ENCODE assay signal across 9 cellular contexts in genomic region chr12:108693186-108693585, GRCh38. TPM values are rescaled to one million over a fixed set of nuclear protein-coding genes. Genes with fewer than 3 reads are reported as not detected.
DNase-seq lines count a peak whose midpoint lies in the region; ATAC-seq and TF ChIP-seq lines count a peak whose summit lies in the region.
"Had no signal": no experiment of that assay in that cellular context is flagged by ENCODE, and none has a peak within 500 bp of the region (broad histone marks: within the 10 kb centered on the region; RNA-seq: fewer than 3 reads in every experiment).

No MANE protein-coding gene starts in this region.

- DNase-seq in activated CD4-positive, alpha-beta T cell treated with anti-CD3 and anti-CD28 coated beads for 36 hours, result no peak
- DNase-seq in activated CD4-positive, alpha-beta T cell treated with anti-CD3 and anti-CD28 coated beads for 1 hour, result no peak
- no peak for DNase-seq in activated CD4-positive, alpha-beta memory T cell treated with anti-CD3 and anti-CD28 coated beads, Interleukin-2, amount 10 ng/mL, durations not matched to agents 7 days and 5 days
- DNase-seq in left lung (no peak), NCI-H510A (lab: John Stamatoyannopoulos, UW) (no peak), HuH-7 (ENCODE audit: low spot score) (no peak), GM10248 (ENCODE audit: extremely low spot score) (no peak)
- DNase-seq: activated CD4-positive, CD25-positive, alpha-beta regulatory T cell treated with anti-CD3 and anti-CD28 coated beads, Interleukin-2, amount 50 U/mL, for 72 hours had no signal

- H3K4me3 Mint-ChIP-seq in activated CD4-positive, alpha-beta T cell treated with anti-CD3 and anti-CD28 coated beads for 36 hours, result no peak overlapping the region
- H3K4me3 Mint-ChIP-seq in activated CD4-positive, alpha-beta memory T cell treated with anti-CD3 and anti-CD28 coated beads, Interleukin-2, amount 10 ng/mL, durations not matched to agents 7 days and 5 days, result peak overlapping the region; percentile 53

- intact Hi-C loops in activated CD4-positive, alpha-beta T cell treated with anti-CD3 and anti-CD28 coated beads for 36 hours (cut with DNase I, micrococcal nuclease), result loop anchor here (5.0 to 10.0 kb wide), 3 partner anchors 46 to 1368 kb away; partner anchors contain the start of genes ISCU (in 1 of the 2) and SART3 (in 1 of the 2)
- intact Hi-C loops in left lung (cut with DNase I), result no loop called here

- TF ChIP-seq CTCF in left lung (IDR thresholded peaks at IDR 0.05) (no peak), GM10248 (IDR thresholded peaks at IDR 0.05; ENCODE audit: control extremely low read depth, extremely low read depth, low read depth, missing control alignments) (no peak)

- CTCF ChIA-PET in activated CD4-positive, alpha-beta T cell treated with anti-CD3 and anti-CD28 coated beads for 36 hours (lab: Charles Lee), result interaction anchor here (1.2 to 4.3 kb wide), 4 partner anchors 9 to 75 kb away, joined by 3 to 24 read pairs (median 14); no protein-coding TSS in a partner anchor
- CTCF ChIA-PET in activated CD4-positive, alpha-beta memory T cell treated with anti-CD3 and anti-CD28 coated beads, Interleukin-2, amount 10 ng/mL, durations not matched to agents 7 days and 5 days (lab: Charles Lee), result interaction anchor here (0.7 to 1.3 kb wide), 2 partner anchors 29 to 110 kb away, joined by 3 read pairs; no protein-coding TSS in a partner anchor
- CTCF ChIA-PET in GM10248 (lab: Yijun Ruan, JAX), result interaction anchor here (1.2 to 13.6 kb wide), 6 partner anchors 7 to 27 kb away, joined by 3 to 145 read pairs (median 10); no protein-coding TSS in a partner anchor

- peaks cover 86% of the 10 kb centered on the region for H3K4me1 Mint-ChIP-seq in activated CD4-positive, alpha-beta T cell treated with anti-CD3 and anti-CD28 coated beads for 36 hours
- H3K4me1 Mint-ChIP-seq in activated CD4-positive, alpha-beta memory T cell treated with anti-CD3 and anti-CD28 coated beads, Interleukin-2, amount 10 ng/mL, durations not matched to agents 7 days and 5 days, result peaks cover 74% of the 10 kb centered on the region

- no peak overlapping the region for H3K4me3 ChIP-seq in left lung
- no peak overlapping the region for H3K4me3 ChIP-seq in stomach smooth muscle (ENCODE audit: low read length in 2 of 2)

- no peaks in the 10 kb centered on the region for H3K27me3 Mint-ChIP-seq in activated CD4-positive, alpha-beta T cell treated with anti-CD3 and anti-CD28 coated beads for 36 hours
- H3K27me3 Mint-ChIP-seq in activated CD4-positive, alpha-beta memory T cell treated with anti-CD3 and anti-CD28 coated beads, Interleukin-2, amount 10 ng/mL, durations not matched to agents 7 days and 5 days, result no peaks in the 10 kb centered on the region

- peaks cover 5% of the 10 kb centered on the region for H3K9me3 Mint-ChIP-seq in activated CD4-positive, alpha-beta T cell treated with anti-CD3 and anti-CD28 coated beads for 36 hours (ENCODE audit: low read depth)
- no peaks in the 10 kb centered on the region for H3K9me3 Mint-ChIP-seq in activated CD4-positive, alpha-beta memory T cell treated with anti-CD3 and anti-CD28 coated beads, Interleukin-2, amount 10 ng/mL, durations not matched to agents 7 days and 5 days

- peak overlapping the region; percentile 2 to 39 for H3K9ac ChIP-seq in stomach smooth muscle (ENCODE audit: low read length in 2 of 2)

- no peak for ATAC-seq in activated CD4-positive, alpha-beta T cell treated with anti-CD3 and anti-CD28 coated beads for 36 hours
- no peak for ATAC-seq in left lung

- peak overlapping the region; percentile 34 for H3K27ac Mint-ChIP-seq in activated CD4-positive, alpha-beta T cell treated with anti-CD3 and anti-CD28 coated beads for 36 hours
- peak overlapping the region; percentile 89 for H3K27ac Mint-ChIP-seq in activated CD4-positive, alpha-beta memory T cell treated with anti-CD3 and anti-CD28 coated beads, Interleukin-2, amount 10 ng/mL, durations not matched to agents 7 days and 5 days

- POLR2A ChIA-PET in activated CD4-positive, alpha-beta T cell treated with anti-CD3 and anti-CD28 coated beads for 36 hours (lab: Charles Lee), result interaction anchor here (0.7 kb wide), 1 partner anchor 120 kb away, joined by 3 read pairs; no protein-coding TSS in a partner anchor
- POLR2A ChIA-PET in activated CD4-positive, alpha-beta memory T cell treated with anti-CD3 and anti-CD28 coated beads, Interleukin-2, amount 10 ng/mL, durations not matched to agents 7 days and 5 days (lab: Charles Lee), result interaction anchor here (1.5 to 5.4 kb wide), 2 partner anchors 59 to 66 kb away, joined by 4 to 46 read pairs; partner anchors contain the start of gene SELPLG
- POLR2A ChIA-PET in GM10248 (lab: Yijun Ruan, JAX), result interaction anchor here (0.6 kb wide), 1 partner anchor 115 kb away, joined by 3 read pairs; no protein-coding TSS in a partner anchor

- H3K36me3 ChIP-seq in left lung (peaks cover 0 to 12% of the 10 kb centered on the region in 2 donors), stomach smooth muscle (ENCODE audit: control insufficient read depth in 2 of 2, insufficient read depth in 2 of 2, low read length in 2 of 2) (peaks cover 0 to 4% of the 10 kb centered on the region in 2 donors)

- H3K36me3 Mint-ChIP-seq in activated CD4-positive, alpha-beta T cell treated with anti-CD3 and anti-CD28 coated beads for 36 hours (ENCODE audit: low read depth), result peaks cover 17% of the 10 kb centered on the region
- no peaks in the 10 kb centered on the region for H3K36me3 Mint-ChIP-seq in activated CD4-positive, alpha-beta memory T cell treated with anti-CD3 and anti-CD28 coated beads, Interleukin-2, amount 10 ng/mL, durations not matched to agents 7 days and 5 days (ENCODE audit: low read depth)

- H3K27me3 ChIP-seq in left lung (no peaks in the 10 kb centered on the region), stomach smooth muscle (ENCODE audit: control insufficient read depth in 1 of 2, insufficient read depth in 2 of 2, low read length in 2 of 2) (no peaks in the 10 kb centered on the region)

- no peaks in the 10 kb centered on the region for H3K9me3 ChIP-seq in left lung
- no peaks in the 10 kb centered on the region for H3K9me3 ChIP-seq in stomach smooth muscle (ENCODE audit: control insufficient read depth in 2 of 2, low read length in 2 of 2)

- H3K27ac ChIP-seq in left lung, result peak overlapping the region; percentile 93 to 94
- peak overlapping the region; percentile 99 for H3K27ac ChIP-seq in stomach smooth muscle (ENCODE audit: low read length)

- H3K4me1 ChIP-seq in left lung, result peaks cover 50 to 84% of the 10 kb centered on the region in 2 donors
- H3K4me1 ChIP-seq in stomach smooth muscle (ENCODE audit: control insufficient read depth, insufficient read depth, low read length), result peaks cover 66% of the 10 kb centered on the region

RNA-seq across cellular contexts. Expression of gene CORO1C, which starts 38.1 kb away (rescaled TPM):
- total RNA-seq in activated CD4-positive, alpha-beta T cell treated with anti-CD3 and anti-CD28 coated beads for 36 hours, result 10 to 100 TPM; 83.5 to 90.8 TPM
- 10 to 100 TPM; 30.9 to 35.7 TPM for total RNA-seq in activated CD4-positive, alpha-beta memory T cell treated with anti-CD3 and anti-CD28 coated beads, Interleukin-2, amount 10 ng/mL, durations not matched to agents 7 days and 5 days
- 100 to 1,000 TPM; 224 to 282 TPM for total RNA-seq in left lung

RNA-seq across cellular contexts. Expression of gene SELPLG, which starts 59.5 kb away (rescaled TPM):
- total RNA-seq in activated CD4-positive, alpha-beta T cell treated with anti-CD3 and anti-CD28 coated beads for 36 hours, result 10 to 100 TPM; 31.0 to 36.9 TPM
- 100 to 1,000 TPM; 289 to 301 TPM for total RNA-seq in activated CD4-positive, alpha-beta memory T cell treated with anti-CD3 and anti-CD28 coated beads, Interleukin-2, amount 10 ng/mL, durations not matched to agents 7 days and 5 days
- total RNA-seq in left lung, result 10 to 100 TPM; 28.3 to 61.0 TPM

Comparison
In these comparisons a context has a peak if more than half of its experiments do, and no peak if none do; other contexts are left out.
1. RNA of gene SELPLG, which starts 59.5 kb away (total RNA-seq): 289 to 301 TPM in activated CD4-positive, alpha-beta memory T cell treated with anti-CD3 and anti-CD28 coated beads, Interleukin-2, amount 10 ng/mL, durations not matched to agents 7 days and 5 days; 28.3 to 61.0 TPM in left lung and 31.0 to 36.9 TPM in activated CD4-positive, alpha-beta T cell treated with anti-CD3 and anti-CD28 coated beads for 36 hours; every median in the first group is over 4 times any median in the second.
2. intact Hi-C loops: an anchor here in activated CD4-positive, alpha-beta T cell treated with anti-CD3 and anti-CD28 coated beads for 36 hours (5.0 to 10.0 kb wide); none called in left lung.